ENCODE assay signal across 34 cellular contexts in the genomic region with DNA sequence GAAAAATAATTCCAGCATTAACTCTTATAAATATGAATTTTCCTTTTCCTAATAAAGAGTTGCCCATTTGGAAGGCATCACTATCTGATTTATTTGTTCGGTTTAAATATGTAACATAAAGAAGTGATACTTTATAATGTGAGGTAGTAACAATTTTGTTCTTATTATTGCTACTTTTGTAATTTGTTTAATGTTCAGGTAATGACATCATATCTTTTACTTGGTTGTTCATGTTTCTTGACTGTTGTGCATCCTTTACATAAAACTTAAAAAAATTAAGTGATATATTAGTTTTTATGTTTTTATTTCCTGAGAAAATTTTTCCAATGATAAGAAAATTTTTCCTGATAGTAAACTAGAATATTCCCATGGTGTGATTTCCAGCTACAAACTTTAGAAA.
"Had no signal": no experiment of that assay in that cellular context is flagged by ENCODE, and none has a peak within 500 bp of the region (broad histone marks: within the 10 kb centered on the region; RNA-seq: fewer than 3 reads in every experiment).

No MANE protein-coding gene starts in this region.

- ATAC-seq: activated CD4-positive, alpha-beta T cell treated with anti-CD3 and anti-CD28 coated beads for 36 hours; activated CD8-positive, alpha-beta memory T cell treated with anti-CD3 and anti-CD28 coated beads, Interleukin-2, amount 10 ng/mL, durations not matched to agents 7 days and 5 days; activated CD8-positive, alpha-beta T cell treated with anti-CD3 and anti-CD28 coated beads, Interleukin-2, amount 10 ng/mL, durations not matched to agents 7 days and 5 days; activated naive CD8-positive, alpha-beta T cell treated with anti-CD3 and anti-CD28 coated beads, Interleukin-2, amount 50 U/mL, for 24 hours; body of pancreas; T-helper 17 cell had no signal

- H3K27me3 Mint-ChIP-seq: activated naive CD4-positive, alpha-beta T cell treated with anti-CD3 and anti-CD28 coated beads, Interleukin-2, amount 50 U/mL, for 24 hours; activated naive CD8-positive, alpha-beta T cell treated with anti-CD3 and anti-CD28 coated beads for 36 hours; activated naive CD8-positive, alpha-beta T cell treated with anti-CD3 and anti-CD28 coated beads, Interleukin-2, amount 50 U/mL, for 24 hours; T-helper 17 cell had no signal

- H3K36me3 Mint-ChIP-seq: activated CD4-positive, alpha-beta memory T cell treated with anti-CD3 and anti-CD28 coated beads for 36 hours; activated CD8-positive, alpha-beta memory T cell treated with anti-CD3 and anti-CD28 coated beads, Interleukin-2, amount 10 ng/mL, durations not matched to agents 7 days and 5 days had no signal

- H3K9me3 Mint-ChIP-seq: activated naive CD4-positive, alpha-beta T cell treated with anti-CD3 and anti-CD28 coated beads, Interleukin-2, amount 50 U/mL, for 24 hours; activated naive CD8-positive, alpha-beta T cell treated with anti-CD3 and anti-CD28 coated beads, Interleukin-2, amount 50 U/mL, for 24 hours had no signal

- H3K4me1 ChIP-seq: adrenal gland, body of pancreas, colonic mucosa, esophagus squamous epithelium had no signal

- H3K4me3 ChIP-seq: adrenal gland, body of pancreas, colonic mucosa, esophagus squamous epithelium had no signal

- H3K27ac Mint-ChIP-seq: activated CD4-positive, alpha-beta memory T cell treated with anti-CD3 and anti-CD28 coated beads for 36 hours; activated CD4-positive, alpha-beta T cell treated with anti-CD3 and anti-CD28 coated beads for 36 hours; activated CD4-positive, alpha-beta T cell treated with anti-CD3 and anti-CD28 coated beads, Interleukin-2, amount 10 ng/mL, durations not matched to agents 24 days and 14 days; activated CD8-positive, alpha-beta memory T cell treated with anti-CD3 and anti-CD28 coated beads, Interleukin-2, amount 10 ng/mL, durations not matched to agents 7 days and 5 days; activated CD8-positive, alpha-beta T cell treated with anti-CD3 and anti-CD28 coated beads, Interleukin-2, amount 10 ng/mL, durations not matched to agents 7 days and 5 days; activated naive CD4-positive, alpha-beta T cell treated with anti-CD3 and anti-CD28 coated beads for 36 hours; activated naive CD4-positive, alpha-beta T cell treated with anti-CD3 and anti-CD28 coated beads, Interleukin-2, amount 50 U/mL, for 24 hours; activated naive CD8-positive, alpha-beta T cell treated with anti-CD3 and anti-CD28 coated beads for 36 hours; activated naive CD8-positive, alpha-beta T cell treated with anti-CD3 and anti-CD28 coated beads, Interleukin-2, amount 50 U/mL, for 24 hours; activated T-helper 1 cell treated with anti-CD3 and anti-CD28 coated beads, Interleukin-12 subunit alpha, Interleukin-12 subunit beta, Interleukin-2, Interleukin-4 antibody, amounts not matched to agents 30 ng/mL and 10 ng/mL and 1 ng/mL, durations not matched to agents 14 hours and 24 hours and 36 hours; activated T-helper 2 cell treated with anti-CD3 and anti-CD28 coated beads, Interferon-gamma antibody, Interleukin-2, Interleukin-4, amounts not matched to agents 10 μg/mL and 5 μg/mL and 100 μg/mL, durations not matched to agents 14 hours and 24 hours and 36 hours; T-helper 17 cell; T-helper 2 cell treated with Interferon-gamma antibody and Interleukin-4, amounts not matched to agents 5 μg/mL and 100 μg/mL, for 36 hours had no signal

- H3K9me3 ChIP-seq: adrenal gland, body of pancreas, colonic mucosa, esophagus squamous epithelium had no signal

- H3K4me1 Mint-ChIP-seq: activated CD4-positive, alpha-beta T cell treated with anti-CD3 and anti-CD28 coated beads for 36 hours; activated CD4-positive, alpha-beta T cell treated with anti-CD3 and anti-CD28 coated beads, Interleukin-2, amount 10 ng/mL, durations not matched to agents 24 days and 14 days; activated CD8-positive, alpha-beta memory T cell treated with anti-CD3 and anti-CD28 coated beads, Interleukin-2, amount 10 ng/mL, durations not matched to agents 7 days and 5 days; activated naive CD4-positive, alpha-beta T cell treated with anti-CD3 and anti-CD28 coated beads, Interleukin-2, amount 50 U/mL, for 24 hours; activated naive CD8-positive, alpha-beta T cell treated with anti-CD3 and anti-CD28 coated beads for 36 hours; activated naive CD8-positive, alpha-beta T cell treated with anti-CD3 and anti-CD28 coated beads, Interleukin-2, amount 50 U/mL, for 24 hours; T-helper 17 cell had no signal

- DNase-seq: activated CD4-positive, alpha-beta memory T cell treated with anti-CD3 and anti-CD28 coated beads for 36 hours; activated CD4-positive, alpha-beta T cell treated with anti-CD3 and anti-CD28 coated beads for 36 hours; activated CD4-positive, alpha-beta T cell treated with anti-CD3 and anti-CD28 coated beads, Interleukin-2, amount 10 ng/mL, durations not matched to agents 24 days and 14 days; activated CD4-positive, CD25-positive, alpha-beta regulatory T cell; activated CD4-positive, CD25-positive, alpha-beta regulatory T cell treated with anti-CD3 and anti-CD28 coated beads, Interleukin-2, amount 50 U/mL, for 72 hours; activated CD8-positive, alpha-beta memory T cell treated with anti-CD3 and anti-CD28 coated beads, Interleukin-2, amount 10 ng/mL, durations not matched to agents 7 days and 5 days; activated CD8-positive, alpha-beta memory T cell treated with anti-CD3 and anti-CD28 coated beads, Interleukin-2, amount 50 U/mL, for 4 hours; activated CD8-positive, alpha-beta T cell treated with anti-CD3 and anti-CD28 coated beads, Interleukin-2, amount 10 ng/mL, durations not matched to agents 7 days and 5 days; activated effector memory CD4-positive, alpha-beta T cell treated with anti-CD3 and anti-CD28 coated beads, Interleukin-2, amount 50 U/mL, for 16 hours; activated naive CD4-positive, alpha-beta T cell treated with anti-CD3 and anti-CD28 coated beads for 36 hours; activated naive CD8-positive, alpha-beta T cell treated with anti-CD3 and anti-CD28 coated beads for 36 hours; activated naive CD8-positive, alpha-beta T cell treated with anti-CD3 and anti-CD28 coated beads, Interleukin-2, amount 50 U/mL, for 24 hours; activated T-cell treated with anti-CD3 and anti-CD28 coated beads, Interleukin-2, amount 50 U/mL, for 1 hour; activated T-cell treated with anti-CD3 and anti-CD28 coated beads, Interleukin-2, amount 50 U/mL, for 48 hours; adrenal gland; amygdala; aorta; body of pancreas; caudate nucleus; colonic mucosa; effector CD8-positive, alpha-beta T cell; esophagus squamous epithelium; foreskin melanocyte; head of caudate nucleus; T-helper 1 cell; T-helper 17 cell; T1000 had no signal

- H3K4me3 Mint-ChIP-seq: activated CD4-positive, alpha-beta memory T cell treated with anti-CD3 and anti-CD28 coated beads for 36 hours; activated CD4-positive, alpha-beta T cell treated with anti-CD3 and anti-CD28 coated beads for 36 hours; activated CD4-positive, alpha-beta T cell treated with anti-CD3 and anti-CD28 coated beads, Interleukin-2, amount 10 ng/mL, durations not matched to agents 24 days and 14 days; activated CD8-positive, alpha-beta memory T cell treated with anti-CD3 and anti-CD28 coated beads, Interleukin-2, amount 10 ng/mL, durations not matched to agents 7 days and 5 days; activated CD8-positive, alpha-beta T cell treated with anti-CD3 and anti-CD28 coated beads, Interleukin-2, amount 10 ng/mL, durations not matched to agents 7 days and 5 days; activated naive CD4-positive, alpha-beta T cell treated with anti-CD3 and anti-CD28 coated beads for 36 hours; activated naive CD4-positive, alpha-beta T cell treated with anti-CD3 and anti-CD28 coated beads, Interleukin-2, amount 50 U/mL, for 24 hours; activated naive CD8-positive, alpha-beta T cell treated with anti-CD3 and anti-CD28 coated beads for 36 hours; activated naive CD8-positive, alpha-beta T cell treated with anti-CD3 and anti-CD28 coated beads, Interleukin-2, amount 50 U/mL, for 24 hours; activated T-helper 1 cell treated with anti-CD3 and anti-CD28 coated beads, Interleukin-12 subunit alpha, Interleukin-12 subunit beta, Interleukin-2, Interleukin-4 antibody, amounts not matched to agents 30 ng/mL and 10 ng/mL and 1 ng/mL, durations not matched to agents 14 hours and 24 hours and 36 hours; T-helper 17 cell; T-helper 2 cell treated with Interferon-gamma antibody and Interleukin-4, amounts not matched to agents 5 μg/mL and 100 μg/mL, for 36 hours had no signal

- H3K36me3 ChIP-seq: adrenal gland, colonic mucosa, esophagus squamous epithelium had no signal

- H3K27ac ChIP-seq: adrenal gland, body of pancreas, colonic mucosa, epithelial cell of prostate, esophagus squamous epithelium had no signal

- FAIRE-seq: endometrium, endothelial cell of umbilical vein had no signal

- H3K27me3 ChIP-seq: adrenal gland, body of pancreas, colonic mucosa, esophagus squamous epithelium had no signal
